8 cellular contexts compared by ENCODE assay signal in genomic region chr17:35588196-35588920, GRCh38. TPM values are rescaled to one million over a fixed set of nuclear protein-coding genes. Genes with fewer than 3 reads are reported as not detected.
DNase-seq lines count a peak whose midpoint lies in the region; ATAC-seq, FAIRE-seq and TF ChIP-seq lines count a peak whose summit lies in the region.

No MANE protein-coding gene starts in this region.

- H3K27ac Mint-ChIP-seq in activated CD4-positive, alpha-beta memory T cell treated with anti-CD3 and anti-CD28 coated beads, Interleukin-2, amount 10 ng/mL, durations not matched to agents 7 days and 5 days = peak overlapping the region; percentile 97

- POLR2A ChIA-PET in A549 (lab: Yijun Ruan, JAX) = interaction anchor here (0.6 to 1.8 kb wide), 6 partner anchors 10 to 1250 kb away, joined by 3 to 24 read pairs (median 3); partner anchors contain the start of genes PEX12 and TAF15
- POLR2A ChIA-PET in activated CD4-positive, alpha-beta memory T cell treated with anti-CD3 and anti-CD28 coated beads, Interleukin-2, amount 10 ng/mL, durations not matched to agents 7 days and 5 days (lab: Charles Lee) = interaction anchor here (0.6 to 7.1 kb wide), 19 partner anchors 10 to 417 kb away, joined by 3 to 166 read pairs (median 5); partner anchors contain the start of genes PEX12, SLFN11, SLFN12L and SLFN5

- no peaks in the 10 kb centered on the region for H3K36me3 ChIP-seq in iPS-18a (ENCODE audit: control insufficient read depth, low read depth, low read length)
- no peaks in the 10 kb centered on the region for H3K36me3 ChIP-seq in stomach smooth muscle (ENCODE audit: control insufficient read depth in 2 of 2, insufficient read depth in 2 of 2, low read length in 2 of 2)

- 4% methylated on average over 12 of the region's 12 CpGs for WGBS in A549 (ENCODE audit: missing lambda C conversion rate)

- H3K4me3 Mint-ChIP-seq in activated CD4-positive, alpha-beta memory T cell treated with anti-CD3 and anti-CD28 coated beads, Interleukin-2, amount 10 ng/mL, durations not matched to agents 7 days and 5 days = peak overlapping the region; percentile 96

- H3K9me3 Mint-ChIP-seq in activated CD4-positive, alpha-beta memory T cell treated with anti-CD3 and anti-CD28 coated beads, Interleukin-2, amount 10 ng/mL, durations not matched to agents 7 days and 5 days = no peaks in the 10 kb centered on the region

- CTCF ChIA-PET in A549 (lab: Yijun Ruan, JAX) = interaction anchor here (0.5 to 4.9 kb wide), 7 partner anchors 10 to 349 kb away, joined by 3 to 30 read pairs (median 11); partner anchors contain the start of gene PEX12
- CTCF ChIA-PET in activated CD4-positive, alpha-beta memory T cell treated with anti-CD3 and anti-CD28 coated beads, Interleukin-2, amount 10 ng/mL, durations not matched to agents 7 days and 5 days (lab: Charles Lee) = interaction anchor here (0.9 to 3.2 kb wide), 9 partner anchors 10 to 276 kb away, joined by 3 to 16 read pairs (median 5); partner anchors contain the start of genes PEX12 and TAF15

- H3K4me1 ChIP-seq in A549 = peaks cover 39% of the 10 kb centered on the region
- H3K4me1 ChIP-seq in iPS-18a (ENCODE audit: control insufficient read depth, low read depth, low read length) = peaks cover 6% of the 10 kb centered on the region
- H3K4me1 ChIP-seq in stomach smooth muscle (ENCODE audit: control insufficient read depth, insufficient read depth, low read length) = peaks cover 12% of the 10 kb centered on the region

- peak; percentile 98 for FAIRE-seq in A549 (lab: Jason Lieb, UNC)

- H3K27me3 Mint-ChIP-seq in activated CD4-positive, alpha-beta memory T cell treated with anti-CD3 and anti-CD28 coated beads, Interleukin-2, amount 10 ng/mL, durations not matched to agents 7 days and 5 days = peaks cover 11% of the 10 kb centered on the region

- TF ChIP-seq EP300 in A549 (IDR thresholded peaks at IDR 0.05) = peak; percentile 29 to 52; a peak in 3 of 5 replicates

- peak overlapping the region; percentile 91 to 94 for H3K27ac ChIP-seq in A549
- no peak overlapping the region for H3K27ac ChIP-seq in iPS-18a (ENCODE audit: low read length)
- no peak overlapping the region for H3K27ac ChIP-seq in stomach smooth muscle (ENCODE audit: low read length)

- no peak for TF ChIP-seq POLR2A in A549 (IDR thresholded peaks at IDR 0.05; ENCODE audit: low read length)

- H3K4me3 ChIP-seq in A549 (peak overlapping the region; percentile 73), iPS-18a (ENCODE audit: low read length) (peak overlapping the region; percentile 92), stomach smooth muscle (ENCODE audit: low read length in 2 of 2) (peak overlapping the region; percentile 96 to 100)

- peak; percentile 61 to 73; a peak in 5 of 6 replicates for ATAC-seq in A549

- DNase-seq in A549 (ENCODE audit: low read depth in 1 of 2, low spot score in 1 of 2) (peak; percentile 92 to 93), H4 (ENCODE audit: low spot score) (peak; percentile 72), ureter (ENCODE audit: low spot score) (no peak), NCI-H2081 treated with DMSO at 0.1 percent for 48 hours (lab: John Stamatoyannopoulos, UW) (no peak)
- no peak for DNase-seq in activated CD4-positive, alpha-beta memory T cell treated with anti-CD3 and anti-CD28 coated beads, Interleukin-2, amount 10 ng/mL, durations not matched to agents 7 days and 5 days
- DNase-seq in activated CD4-positive, alpha-beta T cell treated with anti-CD3 and anti-CD28 coated beads for 1 hour = no peak

- H3K9me3 ChIP-seq in A549 (no peaks in the 10 kb centered on the region), iPS-18a (ENCODE audit: control insufficient read depth, low read depth, low read length) (no peaks in the 10 kb centered on the region), stomach smooth muscle (ENCODE audit: control insufficient read depth in 2 of 2, low read length in 2 of 2) (no peaks in the 10 kb centered on the region)

- peak overlapping the region; percentile 73 for H3K9ac ChIP-seq in iPS-18a (ENCODE audit: low read length)
- H3K9ac ChIP-seq in stomach smooth muscle (ENCODE audit: low read length in 2 of 2) = peak overlapping the region in 1 of 2 donors; percentile 99

- H3K27me3 ChIP-seq in iPS-18a (ENCODE audit: control insufficient read depth, insufficient read depth, low read length) (no peaks in the 10 kb centered on the region), stomach smooth muscle (ENCODE audit: control insufficient read depth in 1 of 2, insufficient read depth in 2 of 2, low read length in 2 of 2) (no peaks in the 10 kb centered on the region)

- no peak for TF ChIP-seq RAD21 in A549 (conservative IDR thresholded peaks at IDR 0.05 in 1 of 2, IDR thresholded peaks at IDR 0.05 in 1 of 2)

- no peak for TF ChIP-seq CTCF in A549 (IDR thresholded peaks at IDR 0.05)

- peaks cover 15% of the 10 kb centered on the region for H3K36me3 Mint-ChIP-seq in activated CD4-positive, alpha-beta memory T cell treated with anti-CD3 and anti-CD28 coated beads, Interleukin-2, amount 10 ng/mL, durations not matched to agents 7 days and 5 days (ENCODE audit: low read depth)

- H3K4me1 Mint-ChIP-seq in activated CD4-positive, alpha-beta memory T cell treated with anti-CD3 and anti-CD28 coated beads, Interleukin-2, amount 10 ng/mL, durations not matched to agents 7 days and 5 days = peaks cover 38% of the 10 kb centered on the region

- peak overlapping the region; percentile 80 for H3K4me2 ChIP-seq in A549

TF ChIP-seq in A549, 52 proteins besides CTCF, POLR2A, EP300 and RAD21 (continues in another document):
- TF ChIP-seq CEBPB (IDR thresholded peaks at IDR 0.05) (peak; percentile 26 to 68; a peak in 2 of 4 replicates), GATA3 (IDR thresholded peaks at IDR 0.05; ENCODE audit: borderline replicate concordance) (peak; percentile 76), EHF (CRISPR knock-in tag; IDR thresholded peaks at IDR 0.05) (no peak), JUNB (IDR thresholded peaks at IDR 0.05) (peak; percentile 78), E2F6 (IDR thresholded peaks at IDR 0.05; ENCODE audit: borderline replicate concordance, low read depth) (no peak), TFCP2L1 (CRISPR knock-in tag; IDR thresholded peaks at IDR 0.05) (no peak), CBX2 (IDR thresholded peaks at IDR 0.05; ENCODE audit: borderline replicate concordance, low read depth) (no peak), NPAS2 (CRISPR knock-in tag; IDR thresholded peaks at IDR 0.05; ENCODE audit: borderline replicate concordance) (no peak), EHMT2 (IDR thresholded peaks at IDR 0.05; ENCODE audit: low read depth) (no peak), BHLHE40 (IDR thresholded peaks at IDR 0.05; ENCODE audit: low read depth, low read length) (peak; percentile 80), JUN (IDR thresholded peaks at IDR 0.05) (peak; percentile 67 to 68; a peak in 2 of 5 replicates), RCOR1 (IDR thresholded peaks at IDR 0.05; ENCODE audit: low read depth, low read length) (no peak), HDAC2 (IDR thresholded peaks at IDR 0.05) (no peak), MYC (IDR thresholded peaks at IDR 0.05; ENCODE audit: borderline replicate concordance, low read length) (0 out of 2 replicates have a peak, but pooled peaks have one; percentile 26)

RNA-seq across cellular contexts. Expression of gene AP2B1, which starts 1.2 kb away (rescaled TPM):
- polyA plus RNA-seq in A549 (2011; rRNA removed) = 278 and 309 TPM in 2 replicates
- 83.4 and 99.0 TPM in 2 replicates for polyA plus RNA-seq in A549 (2012; cell fraction: cytosol; rRNA removed)
- 76.2 and 97.3 TPM in 2 replicates for polyA plus RNA-seq in A549 (2012; cell fraction: nucleus; rRNA removed)
- 110 to 139 TPM (median 114 TPM) in 3 replicates for polyA plus RNA-seq in A549 (2017; fragmentation: RNase III; extraction: RNeasy Plus Mini Kit Qiagen cat#74134 plus additional on column Dnase treatment)
- 339 and 362 TPM in 2 replicates for polyA minus RNA-seq in A549 (2011; rRNA and poly(A)+ RNA removed)
- 40.1 and 57.2 TPM in 2 replicates for total RNA-seq in H4 (2014; rRNA removed; shearing (Covaris generic))
- total RNA-seq in activated CD4-positive, alpha-beta memory T cell treated with anti-CD3 and anti-CD28 coated beads, Interleukin-2, amount 10 ng/mL, durations not matched to agents 7 days and 5 days = 100 to 1,000 TPM; 196 to 203 TPM
- 164 TPM for total RNA-seq in ureter

RNA-seq across cellular contexts. Expression of gene PEX12, which starts 10.0 kb away (rescaled TPM):
- 11.2 and 15.0 TPM in 2 replicates for polyA plus RNA-seq in A549 (2011; rRNA removed)
- 2.6 and 2.9 TPM in 2 replicates for polyA plus RNA-seq in A549 (2012; cell fraction: cytosol; rRNA removed)
- polyA plus RNA-seq in A549 (2012; cell fraction: nucleus; rRNA removed) = 2.6 and 2.7 TPM in 2 replicates
- 4.3 to 4.7 TPM (median 4.6 TPM) in 3 replicates for polyA plus RNA-seq in A549 (2017; fragmentation: RNase III; extraction: RNeasy Plus Mini Kit Qiagen cat#74134 plus additional on column Dnase treatment)
- polyA minus RNA-seq in A549 (2011; rRNA and poly(A)+ RNA removed) = 10.3 and 10.9 TPM in 2 replicates
- 11.1 and 13.7 TPM in 2 replicates for total RNA-seq in H4 (2014; rRNA removed; shearing (Covaris generic))
- 1 to 10 TPM; 3.8 to 4.5 TPM for total RNA-seq in activated CD4-positive, alpha-beta memory T cell treated with anti-CD3 and anti-CD28 coated beads, Interleukin-2, amount 10 ng/mL, durations not matched to agents 7 days and 5 days
- 7.9 TPM for total RNA-seq in ureter

RNA-seq across cellular contexts. Expression of gene SLFN14, which starts 27.7 kb away (rescaled TPM):
- polyA plus RNA-seq in A549 (2011; rRNA removed) (not detected in 2 replicates), A549 (2017; fragmentation: RNase III; extraction: RNeasy Plus Mini Kit Qiagen cat#74134 plus additional on column Dnase treatment) (not detected in 3 replicates)
- polyA plus RNA-seq in A549 (2012; cell fraction: cytosol; rRNA removed) = not detected in 2 replicates
- not detected in 2 replicates for polyA plus RNA-seq in A549 (2012; cell fraction: nucleus; rRNA removed)
- not detected in 2 replicates for polyA minus RNA-seq in A549 (2011; rRNA and poly(A)+ RNA removed)
- not detected in 2 replicates for total RNA-seq in H4 (2014; rRNA removed; shearing (Covaris generic))
- not detected for total RNA-seq in activated CD4-positive, alpha-beta memory T cell treated with anti-CD3 and anti-CD28 coated beads, Interleukin-2, amount 10 ng/mL, durations not matched to agents 7 days and 5 days
- total RNA-seq in ureter = not detected

RNA-seq across cellular contexts. Expression of gene SLFN12L, which starts 50.9 kb away (rescaled TPM):
- polyA plus RNA-seq in A549 (2011; rRNA removed) (not detected in 2 replicates), A549 (2017; fragmentation: RNase III; extraction: RNeasy Plus Mini Kit Qiagen cat#74134 plus additional on column Dnase treatment) (not detected in 3 replicates)
- polyA plus RNA-seq in A549 (2012; cell fraction: cytosol; rRNA removed) = not detected in 2 replicates
- polyA plus RNA-seq in A549 (2012; cell fraction: nucleus; rRNA removed) = not detected in 2 replicates
- 0.10 TPM in 1 of 2 replicates, not detected in the other for polyA minus RNA-seq in A549 (2011; rRNA and poly(A)+ RNA removed)
- total RNA-seq in H4 (2014; rRNA removed; shearing (Covaris generic)) = 0.06 and 0.31 TPM in 2 replicates
- total RNA-seq in activated CD4-positive, alpha-beta memory T cell treated with anti-CD3 and anti-CD28 coated beads, Interleukin-2, amount 10 ng/mL, durations not matched to agents 7 days and 5 days = 100 to 1,000 TPM; 103 to 110 TPM
- 5.6 TPM for total RNA-seq in ureter

Comparison
In these comparisons a context has a peak if more than half of its experiments do, and no peak if none do; other contexts are left out.
1. DNase-seq: peak in A549 (2 of 2) and H4 (single experiment); none in activated CD4-positive, alpha-beta memory T cell treated with anti-CD3 and anti-CD28 coated beads, Interleukin-2, amount 10 ng/mL, durations not matched to agents 7 days and 5 days (single experiment), ureter (single experiment), NCI-H2081 treated with DMSO at 0.1 percent for 48 hours (single experiment) and activated CD4-positive, alpha-beta T cell treated with anti-CD3 and anti-CD28 coated beads for 1 hour (single experiment).
2. H3K27ac ChIP-seq: peak in A549 (2 of 2); none in iPS-18a (single experiment) and stomach smooth muscle (single experiment).
3. Peak in every context shown above with its lines, with median percentiles within 50 percentile points of each other: H3K4me3 ChIP-seq.